Comparison of ENCODE assay signal across 12 cellular contexts in genomic region chr7:75965617-75966016, GRCh38. TPM values are rescaled to one million over a fixed set of nuclear protein-coding genes. Genes with fewer than 3 reads are reported as not detected.
DNase-seq lines count a peak whose midpoint lies in the region; ATAC-seq and TF ChIP-seq lines count a peak whose summit lies in the region.
"Had no signal": no experiment of that assay in that cellular context is flagged by ENCODE, and none has a peak within 500 bp of the region (broad histone marks: within the 10 kb centered on the region; RNA-seq: fewer than 3 reads in every experiment).

No MANE protein-coding gene starts in this region.

- no peaks in the 10 kb centered on the region for H3K36me3 ChIP-seq in right atrium auricular region

- H3K27me3 ChIP-seq in right atrium auricular region = no peaks in the 10 kb centered on the region
- H3K27me3 ChIP-seq: SJSA1 had no signal

- no peak for TF ChIP-seq CTCF in right atrium auricular region (IDR thresholded peaks at IDR 0.05)
- no peak for TF ChIP-seq CTCF in progenitor cell of endocrine pancreas (IDR thresholded peaks at IDR 0.05; ENCODE audit: unreplicated experiment)
- no peak for TF ChIP-seq CTCF in type B pancreatic cell (conservative IDR thresholded peaks at IDR 0.05)

- no peaks in the 10 kb centered on the region for H3K4me1 Mint-ChIP-seq in activated naive CD4-positive, alpha-beta T cell treated with anti-CD3 and anti-CD28 coated beads, Interleukin-2, amount 10 ng/mL, durations not matched to agents 7 days and 5 days
- H3K4me1 Mint-ChIP-seq in progenitor cell of endocrine pancreas (ENCODE audit: low read depth) = peaks cover 3% of the 10 kb centered on the region
- H3K4me1 Mint-ChIP-seq in type B pancreatic cell (ENCODE audit: unreplicated experiment) = peaks cover 48% of the 10 kb centered on the region

- no peak overlapping the region for H3K4me3 Mint-ChIP-seq in activated naive CD4-positive, alpha-beta T cell treated with anti-CD3 and anti-CD28 coated beads, Interleukin-2, amount 10 ng/mL, durations not matched to agents 7 days and 5 days
- H3K4me3 Mint-ChIP-seq in progenitor cell of endocrine pancreas (ENCODE audit: low read depth) = no peak overlapping the region
- H3K4me3 Mint-ChIP-seq in type B pancreatic cell = peak overlapping the region; percentile 16
- H3K4me3 Mint-ChIP-seq: CD8-positive, alpha-beta T cell had no signal

- no peaks in the 10 kb centered on the region for H3K9me3 ChIP-seq in right atrium auricular region
- H3K9me3 ChIP-seq: A549, SJSA1 had no signal

- H3K36me3 Mint-ChIP-seq in activated naive CD4-positive, alpha-beta T cell treated with anti-CD3 and anti-CD28 coated beads, Interleukin-2, amount 50 U/mL, for 72 hours = no peaks in the 10 kb centered on the region
- H3K36me3 Mint-ChIP-seq in activated naive CD4-positive, alpha-beta T cell treated with anti-CD3 and anti-CD28 coated beads, Interleukin-2, amount 10 ng/mL, durations not matched to agents 7 days and 5 days = no peaks in the 10 kb centered on the region
- peaks cover 13% of the 10 kb centered on the region for H3K36me3 Mint-ChIP-seq in progenitor cell of endocrine pancreas (ENCODE audit: insufficient read depth)
- H3K36me3 Mint-ChIP-seq in type B pancreatic cell = peaks cover 13% of the 10 kb centered on the region

- peak overlapping the region; percentile 18 to 60 for H3K27ac Mint-ChIP-seq in activated naive CD4-positive, alpha-beta T cell treated with anti-CD3 and anti-CD28 coated beads, Interleukin-2, amount 50 U/mL, for 72 hours
- H3K27ac Mint-ChIP-seq in activated naive CD4-positive, alpha-beta T cell treated with anti-CD3 and anti-CD28 coated beads, Interleukin-2, amount 10 ng/mL, durations not matched to agents 7 days and 5 days = no peak overlapping the region
- peak overlapping the region; percentile 13 for H3K27ac Mint-ChIP-seq in progenitor cell of endocrine pancreas
- H3K27ac Mint-ChIP-seq in type B pancreatic cell = no peak overlapping the region
- H3K27ac Mint-ChIP-seq: CD8-positive, alpha-beta T cell had no signal

- peak overlapping the region; percentile 80 for H3K27ac ChIP-seq in right atrium auricular region
- H3K27ac ChIP-seq: A549, SJSA1 had no signal

- H3K4me1 ChIP-seq in right atrium auricular region = peaks cover 0 to 80% of the 10 kb centered on the region in 2 donors
- H3K4me1 ChIP-seq: A549 had no signal

- no peak for ATAC-seq in activated naive CD4-positive, alpha-beta T cell treated with anti-CD3 and anti-CD28 coated beads, Interleukin-2, amount 50 U/mL, for 72 hours
- ATAC-seq in GM21528 (IDR thresholded peaks at IDR 0.05; ENCODE audit: low FRiP score, unreplicated experiment) = no peak
- ATAC-seq: A549; CD8-positive, alpha-beta T cell had no signal

- CTCF ChIA-PET in activated naive CD4-positive, alpha-beta T cell treated with anti-CD3 and anti-CD28 coated beads, Interleukin-2, amount 10 ng/mL, durations not matched to agents 7 days and 5 days (lab: Charles Lee) = no interaction called here

- no peaks in the 10 kb centered on the region for H3K27me3 Mint-ChIP-seq in activated naive CD4-positive, alpha-beta T cell treated with anti-CD3 and anti-CD28 coated beads, Interleukin-2, amount 10 ng/mL, durations not matched to agents 7 days and 5 days
- H3K27me3 Mint-ChIP-seq in progenitor cell of endocrine pancreas = no peaks in the 10 kb centered on the region
- no peaks in the 10 kb centered on the region for H3K27me3 Mint-ChIP-seq in type B pancreatic cell

- no peak overlapping the region for H3K4me3 ChIP-seq in right atrium auricular region
- H3K4me3 ChIP-seq: A549, SJSA1 had no signal

- DNase-seq in activated naive CD4-positive, alpha-beta T cell treated with anti-CD3 and anti-CD28 coated beads, Interleukin-2, amount 50 U/mL, for 72 hours (ENCODE audit: low spot score in 2 of 2) = no peak
- DNase-seq in activated naive CD4-positive, alpha-beta T cell treated with anti-CD3 and anti-CD28 coated beads, Interleukin-2, amount 10 ng/mL, durations not matched to agents 7 days and 5 days = no peak
- DNase-seq in right atrium auricular region (ENCODE audit: low spot score) (no peak), progenitor cell of endocrine pancreas (ENCODE audit: low spot score, unreplicated experiment) (no peak), type B pancreatic cell (ENCODE audit: extremely low spot score, unreplicated experiment) (no peak), NCI-H2196 (lab: John Stamatoyannopoulos, UW; ENCODE audit: unreplicated experiment) (no peak), NOMO-1 treated with DMSO at 0.1 percent for 48 hours (lab: John Stamatoyannopoulos, UW; ENCODE audit: unreplicated experiment) (no peak)
- DNase-seq: activated naive CD4-positive, alpha-beta T cell treated with Interleukin-2 at 50 U/mL for 16 hours; CD8-positive, alpha-beta T cell had no signal

- H3K9me3 Mint-ChIP-seq in activated naive CD4-positive, alpha-beta T cell treated with anti-CD3 and anti-CD28 coated beads, Interleukin-2, amount 50 U/mL, for 72 hours = no peaks in the 10 kb centered on the region
- no peaks in the 10 kb centered on the region for H3K9me3 Mint-ChIP-seq in activated naive CD4-positive, alpha-beta T cell treated with anti-CD3 and anti-CD28 coated beads, Interleukin-2, amount 10 ng/mL, durations not matched to agents 7 days and 5 days
- H3K9me3 Mint-ChIP-seq in progenitor cell of endocrine pancreas (ENCODE audit: low read depth) = no peaks in the 10 kb centered on the region
- H3K9me3 Mint-ChIP-seq in type B pancreatic cell = no peaks in the 10 kb centered on the region
- H3K9me3 Mint-ChIP-seq: CD8-positive, alpha-beta T cell had no signal

RNA-seq across cellular contexts. Expression of gene TMEM120A, which starts 28.8 kb away (rescaled TPM):
- total RNA-seq in activated naive CD4-positive, alpha-beta T cell treated with anti-CD3 and anti-CD28 coated beads, Interleukin-2, amount 50 U/mL, for 72 hours = 10 to 100 TPM; 23.7 to 43.3 TPM
- total RNA-seq in right atrium auricular region (10 to 100 TPM; 35.3 to 50.0 TPM), progenitor cell of endocrine pancreas (35.7 and 39.3 TPM in 2 replicates), type B pancreatic cell (ENCODE audit: low replicate concordance) (22.5 and 37.1 TPM in 2 replicates)

RNA-seq across cellular contexts. Expression of gene POR, which starts 50.7 kb away (rescaled TPM):
- total RNA-seq in activated naive CD4-positive, alpha-beta T cell treated with anti-CD3 and anti-CD28 coated beads, Interleukin-2, amount 50 U/mL, for 72 hours = 10 to 100 TPM; 22.7 to 40.9 TPM
- total RNA-seq in right atrium auricular region (10 to 100 TPM; 53.4 to 85.3 TPM), progenitor cell of endocrine pancreas (87.2 and 91.5 TPM in 2 replicates), type B pancreatic cell (ENCODE audit: low replicate concordance) (122 and 153 TPM in 2 replicates)

Comparison
In these comparisons a context has a peak if more than half of its experiments do, and no peak if none do; other contexts are left out.
1. H3K27ac Mint-ChIP-seq: peak in activated naive CD4-positive, alpha-beta T cell treated with anti-CD3 and anti-CD28 coated beads, Interleukin-2, amount 50 U/mL, for 72 hours (2 of 2) and progenitor cell of endocrine pancreas (single experiment); none in activated naive CD4-positive, alpha-beta T cell treated with anti-CD3 and anti-CD28 coated beads, Interleukin-2, amount 10 ng/mL, durations not matched to agents 7 days and 5 days (single experiment) and type B pancreatic cell (single experiment).